8 cellular contexts compared by ENCODE assay signal in genomic region chr4:112765317-112765989, GRCh38.
DNase-seq lines count a peak whose midpoint lies in the region; ATAC-seq, FAIRE-seq and TF ChIP-seq lines count a peak whose summit lies in the region.

No MANE protein-coding gene starts in this region.

- peak; percentile 17 for DNase-seq in EL
- peak; percentile 46 for DNase-seq in MM.1S
- DNase-seq in kidney: no peak
- DNase-seq in activated naive CD4-positive, alpha-beta T cell treated with anti-CD3 and anti-CD28 coated beads for 36 hours: no peak
- DNase-seq in activated gamma-delta T cell (lab: John Stamatoyannopoulos, UW): no peak

- no peaks in the 10 kb centered on the region for H3K9me3 Mint-ChIP-seq in activated T-helper 17 cell treated with anti-CD3 and anti-CD28 coated beads, Interleukin-2, amount 50 U/mL, for 72 hours
- no peaks in the 10 kb centered on the region for H3K9me3 Mint-ChIP-seq in activated naive CD4-positive, alpha-beta T cell treated with anti-CD3 and anti-CD28 coated beads for 36 hours

- peaks cover 5% of the 10 kb centered on the region for H3K4me1 Mint-ChIP-seq in activated T-helper 17 cell treated with anti-CD3 and anti-CD28 coated beads, Interleukin-2, amount 50 U/mL, for 72 hours
- H3K4me1 Mint-ChIP-seq in activated naive CD4-positive, alpha-beta T cell treated with anti-CD3 and anti-CD28 coated beads for 36 hours (ENCODE audit: low read depth): no peaks in the 10 kb centered on the region

- no peak overlapping the region for H3K4me2 ChIP-seq in MM.1S (ENCODE audit: low read depth, low read length)

- no peak overlapping the region for H3K4me3 ChIP-seq in MM.1S (ENCODE audit: low read length)
- H3K4me3 ChIP-seq in kidney (ENCODE audit: low read length in 2 of 2): no peak overlapping the region

- H3K36me3 ChIP-seq in MM.1S (replicated peaks; ENCODE audit: insufficient read depth, low read length): no peaks in the 10 kb centered on the region
- no peaks in the 10 kb centered on the region for H3K36me3 ChIP-seq in kidney (ENCODE audit: control insufficient read depth in 1 of 2, insufficient read depth in 2 of 2, low read length in 2 of 2)

- ATAC-seq in GM19467 (IDR thresholded peaks at IDR 0.05; ENCODE audit: unreplicated experiment) (peak; percentile 62), GM21717 (IDR thresholded peaks at IDR 0.05; ENCODE audit: unreplicated experiment) (no peak)
- peak; percentile 45 for ATAC-seq in activated T-helper 17 cell treated with anti-CD3 and anti-CD28 coated beads, Interleukin-2, amount 50 U/mL, for 72 hours (replicated peaks)

- no peaks in the 10 kb centered on the region for H3K4me1 ChIP-seq in MM.1S (ENCODE audit: low read length)
- no peaks in the 10 kb centered on the region for H3K4me1 ChIP-seq in kidney (ENCODE audit: control insufficient read depth in 1 of 2, insufficient read depth in 1 of 2, low read depth in 1 of 2, low read length in 2 of 2)

- no peaks in the 10 kb centered on the region for H3K9me2 ChIP-seq in MM.1S (replicated peaks; ENCODE audit: insufficient read depth, low read length)

- no peaks in the 10 kb centered on the region for H3F3A ChIP-seq in MM.1S (ENCODE audit: insufficient read depth, low read length)

- FAIRE-seq in kidney (lab: Jason Lieb, UNC): no peak

- H3K9me3 ChIP-seq in MM.1S (replicated peaks; ENCODE audit: insufficient read depth, low read length): no peaks in the 10 kb centered on the region
- no peaks in the 10 kb centered on the region for H3K9me3 ChIP-seq in kidney (ENCODE audit: control insufficient read depth in 1 of 2, low read length in 2 of 2)

- H3K36me3 Mint-ChIP-seq in activated T-helper 17 cell treated with anti-CD3 and anti-CD28 coated beads, Interleukin-2, amount 50 U/mL, for 72 hours (ENCODE audit: low read depth): no peaks in the 10 kb centered on the region
- no peaks in the 10 kb centered on the region for H3K36me3 Mint-ChIP-seq in activated naive CD4-positive, alpha-beta T cell treated with anti-CD3 and anti-CD28 coated beads for 36 hours (ENCODE audit: low read depth)

- TF ChIP-seq CTCF in MM.1S (IDR thresholded peaks at IDR 0.05; ENCODE audit: low read length): peak; percentile 61
- peak; percentile 20 for TF ChIP-seq CTCF in kidney (IDR thresholded peaks at IDR 0.05; ENCODE audit: borderline replicate concordance, extremely low read depth, insufficient read depth)

- H3K27ac Mint-ChIP-seq in activated T-helper 17 cell treated with anti-CD3 and anti-CD28 coated beads, Interleukin-2, amount 50 U/mL, for 72 hours: no peak overlapping the region
- H3K27ac Mint-ChIP-seq in activated naive CD4-positive, alpha-beta T cell treated with anti-CD3 and anti-CD28 coated beads for 36 hours: no peak overlapping the region

- no peaks in the 10 kb centered on the region for H4K20me1 ChIP-seq in MM.1S (ENCODE audit: insufficient read depth, low read length)

- intact Hi-C loops in kidney (cut with DNase I): loop anchor here (10.0 kb wide), 1 partner anchor 131 kb away; the partner anchor contains the start of genes LARP7 and ZGRF1
- intact Hi-C loops in activated naive CD4-positive, alpha-beta T cell treated with anti-CD3 and anti-CD28 coated beads for 36 hours (cut with micrococcal nuclease): loop anchor here (5.0 to 10.0 kb wide), 3 partner anchors 438 to 531 kb away; partner anchors contain the start of gene AP1AR

- CTCF ChIA-PET in activated naive CD4-positive, alpha-beta T cell treated with anti-CD3 and anti-CD28 coated beads for 36 hours (lab: Charles Lee): interaction anchor here (0.6 to 5.7 kb wide), 52 partner anchors 9 to 741 kb away, joined by 3 to 70 read pairs (median 4); partner anchors contain the start of genes LARP7 and ZGRF1

- no peak overlapping the region for H3K4me3 Mint-ChIP-seq in activated T-helper 17 cell treated with anti-CD3 and anti-CD28 coated beads, Interleukin-2, amount 50 U/mL, for 72 hours
- no peak overlapping the region for H3K4me3 Mint-ChIP-seq in activated naive CD4-positive, alpha-beta T cell treated with anti-CD3 and anti-CD28 coated beads for 36 hours

- peaks cover 10% of the 10 kb centered on the region for H3K27me3 Mint-ChIP-seq in activated T-helper 17 cell treated with anti-CD3 and anti-CD28 coated beads, Interleukin-2, amount 50 U/mL, for 72 hours
- H3K27me3 Mint-ChIP-seq in activated naive CD4-positive, alpha-beta T cell treated with anti-CD3 and anti-CD28 coated beads for 36 hours (ENCODE audit: low read depth): peaks cover 3% of the 10 kb centered on the region

- H3K27me3 ChIP-seq in MM.1S (replicated peaks; ENCODE audit: insufficient read depth, low read length): no peaks in the 10 kb centered on the region

- H3K27ac ChIP-seq in MM.1S (ENCODE audit: low read length) (no peak overlapping the region), kidney (ENCODE audit: low read depth in 2 of 2, low read length in 2 of 2) (no peak overlapping the region)

- H3K9ac ChIP-seq in MM.1S (ENCODE audit: low read length) (no peak overlapping the region), kidney (ENCODE audit: low read length in 2 of 2) (no peak overlapping the region)

- H3K79me2 ChIP-seq in MM.1S (ENCODE audit: low read length): no peaks in the 10 kb centered on the region

- H2AFZ ChIP-seq in MM.1S (ENCODE audit: low read length): no peak overlapping the region

Comparison
In these comparisons a context has a peak if more than half of its experiments do, and no peak if none do; other contexts are left out.
1. DNase-seq: peak in EL (single experiment) and MM.1S (single experiment); none in kidney (single experiment), activated naive CD4-positive, alpha-beta T cell treated with anti-CD3 and anti-CD28 coated beads for 36 hours (single experiment) and activated gamma-delta T cell (single experiment).